In the genomic region with DNA sequence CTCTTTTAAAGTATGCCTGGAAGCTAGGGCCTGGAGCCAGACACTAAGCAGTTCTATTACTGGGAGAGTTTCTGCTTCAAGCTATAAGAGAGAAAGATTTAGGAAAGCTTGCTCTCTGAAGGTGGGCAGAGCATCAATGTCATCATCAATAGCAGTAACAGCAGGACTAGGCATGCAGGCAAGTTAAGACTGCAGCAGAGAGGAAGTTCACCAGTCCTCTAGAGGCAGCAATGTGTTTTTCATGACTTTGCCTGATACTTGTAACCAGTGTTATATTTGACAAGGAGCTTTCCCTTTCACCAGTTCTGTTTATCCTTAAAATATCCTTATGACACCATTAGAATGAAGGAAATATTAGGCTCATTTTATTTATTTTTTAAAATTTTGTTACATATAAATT, we compare ENCODE assay signal across 25 cellular contexts.
DNase-seq lines count a peak whose midpoint lies in the region; ATAC-seq, FAIRE-seq and TF ChIP-seq lines count a peak whose summit lies in the region.
"Had no signal": no experiment of that assay in that cellular context is flagged by ENCODE, and none has a peak within 500 bp of the region (broad histone marks: within the 10 kb centered on the region; RNA-seq: fewer than 3 reads in every experiment).

No MANE protein-coding gene starts in this region.

- no TSS peak for BruUV-seq in HepG2 (replicated peaks; lab: Mats Ljungman, UMichigan)

- no peak for FAIRE-seq in HepG2 (lab: Jason Lieb, UNC)
- FAIRE-seq: HTR-8/SVneo, K562 had no signal

- H3K27ac Mint-ChIP-seq in progenitor cell of endocrine pancreas = no peak overlapping the region
- H3K27ac Mint-ChIP-seq: activated CD4-positive, alpha-beta T cell treated with anti-CD3 and anti-CD28 coated beads, Interleukin-2, amount 10 ng/mL, durations not matched to agents 24 days and 14 days; activated naive CD4-positive, alpha-beta T cell treated with anti-CD3 and anti-CD28 coated beads, Interleukin-2, amount 50 U/mL, for 72 hours; HFFc6; natural killer cell; stimulated activated memory B cell treated with anti-CD40 and anti-IgM and Interleukin-4, amounts not matched to agents 10 μg/mL and 1 μg/mL and 100 μg/mL, for 72 hours; T-helper 2 cell treated with Interferon-gamma antibody and Interleukin-4, amounts not matched to agents 5 μg/mL and 100 μg/mL, for 36 hours had no signal

- no peak for TF ChIP-seq CTCF in RWPE2 (IDR thresholded peaks at IDR 0.05; ENCODE audit: poor library complexity, severe bottlenecking)
- TF ChIP-seq CTCF in foreskin keratinocyte (conservative IDR thresholded peaks at IDR 0.05) = peak; percentile 60
- TF ChIP-seq CTCF in progenitor cell of endocrine pancreas (IDR thresholded peaks at IDR 0.05; ENCODE audit: unreplicated experiment) = peak; percentile 16
- no peak for TF ChIP-seq CTCF in HepG2 (CRISPR knock-in tag; IDR thresholded peaks at IDR 0.05)

- CTCF ChIA-PET in HepG2 (lab: Yijun Ruan, JAX; ENCODE audit: low intra/inter-chr PET ratio, low total read pairs) = no interaction called here

- H3K9ac ChIP-seq in HepG2 (ENCODE audit: insufficient read depth, low read depth, low read length) = no peak overlapping the region
- H3K9ac ChIP-seq: BLaER1 had no signal

- H3K9me3 Mint-ChIP-seq in progenitor cell of endocrine pancreas (ENCODE audit: low read depth) = no peaks in the 10 kb centered on the region
- H3K9me3 Mint-ChIP-seq: activated CD4-positive, alpha-beta T cell treated with anti-CD3 and anti-CD28 coated beads, Interleukin-2, amount 10 ng/mL, durations not matched to agents 24 days and 14 days; stimulated activated memory B cell treated with anti-CD40 and anti-IgM and Interleukin-4, amounts not matched to agents 10 μg/mL and 1 μg/mL and 100 μg/mL, for 72 hours had no signal

- H3K27me3 ChIP-seq in RWPE2 (ENCODE audit: insufficient read depth, poor library complexity, severe bottlenecking) (no peaks in the 10 kb centered on the region), foreskin keratinocyte (no peaks in the 10 kb centered on the region), HepG2 (ENCODE audit: control insufficient read depth in 1 of 2, insufficient read depth in 2 of 2, low read length in 2 of 2) (no peaks in the 10 kb centered on the region)
- H3K27me3 ChIP-seq: BLaER1, transverse colon had no signal

- H2AFZ ChIP-seq in HepG2 (ENCODE audit: low read length) = no peak overlapping the region

- intact Hi-C loops in HepG2 (cut with micrococcal nuclease; ENCODE audit: unreplicated experiment) = no loop called here

- H3K27ac ChIP-seq in RWPE2 (ENCODE audit: poor library complexity, severe bottlenecking) = no peak overlapping the region
- no peak overlapping the region for H3K27ac ChIP-seq in foreskin keratinocyte
- H3K27ac ChIP-seq in HepG2 (ENCODE audit: extremely low read length, insufficient read depth, low read length) = no peak overlapping the region
- H3K27ac ChIP-seq: BLaER1, transverse colon had no signal

- H3K4me1 ChIP-seq in RWPE2 (ENCODE audit: insufficient read depth, poor library complexity, severe bottlenecking) (no peaks in the 10 kb centered on the region), foreskin keratinocyte (no peaks in the 10 kb centered on the region), HepG2 (ENCODE audit: insufficient read depth, low read length) (no peaks in the 10 kb centered on the region)
- H3K4me1 ChIP-seq: BLaER1, transverse colon had no signal

- no peaks in the 10 kb centered on the region for H3K4me1 Mint-ChIP-seq in progenitor cell of endocrine pancreas (ENCODE audit: low read depth)
- H3K4me1 Mint-ChIP-seq: activated CD4-positive, alpha-beta T cell treated with anti-CD3 and anti-CD28 coated beads, Interleukin-2, amount 10 ng/mL, durations not matched to agents 24 days and 14 days; natural killer cell; stimulated activated memory B cell treated with anti-CD40 and anti-IgM and Interleukin-4, amounts not matched to agents 10 μg/mL and 1 μg/mL and 100 μg/mL, for 72 hours had no signal

- H3K9me3 ChIP-seq in RWPE2 (ENCODE audit: severe bottlenecking) (no peaks in the 10 kb centered on the region), HepG2 (ENCODE audit: low read length) (peaks cover 15% of the 10 kb centered on the region)
- H3K9me3 ChIP-seq: BLaER1, transverse colon had no signal

- in situ Hi-C loops in HepG2 (cut with HindIII; ENCODE audit: extremely low pct_ligation_motif_present, low pct_unique_long_range_greater_than_20kb) = no loop called here

- POLR2A ChIA-PET in HepG2 (lab: Yijun Ruan, JAX) = no interaction called here

- H3K79me2 ChIP-seq in HepG2 (ENCODE audit: insufficient read depth, low read length) = no peaks in the 10 kb centered on the region

- H3K4me2 ChIP-seq in HepG2 (ENCODE audit: low read depth, low read length) = no peak overlapping the region
- H3K4me2 ChIP-seq: BLaER1 had no signal

- peak; percentile 3 for DNase-seq in HT-29 (ENCODE audit: low spot score)
- DNase-seq in RWPE2 (ENCODE audit: low spot score) = no peak
- DNase-seq in foreskin keratinocyte = peak; percentile 26 to 56
- no peak for DNase-seq in progenitor cell of endocrine pancreas (ENCODE audit: low spot score, unreplicated experiment)
- no peak for DNase-seq in SKM-1 treated with dmso at 0.1 percent for 144 hours (lab: John Stamatoyannopoulos, UW; ENCODE audit: unreplicated experiment)
- no peak for DNase-seq in erythroblast (lab: John Stamatoyannopoulos, UW)
- no peak for DNase-seq in HepG2 (ENCODE audit: low spot score)
- DNase-seq: activated CD4-positive, alpha-beta T cell treated with anti-CD3 and anti-CD28 coated beads, Interleukin-2, amount 10 ng/mL, durations not matched to agents 24 days and 14 days; activated effector memory CD4-positive, alpha-beta T cell treated with Interleukin-2 at 50 U/mL for 16 hours; activated T-cell treated with anti-CD3 and anti-CD28 coated beads, Interleukin-2, amount 50 U/mL, for 1 hour; HFFc6; kidney glomerular epithelial cell; MM.1S; natural killer cell; NCI-H2029; NCI-H2227 treated with DMSO at 0.1 percent for 48 hours; NCI-H526; SIG-M5; transverse colon had no signal

- TF ChIP-seq RAD21 in HepG2 (CRISPR knock-in tag; IDR thresholded peaks at IDR 0.05) = no peak

- H3K4me3 Mint-ChIP-seq in progenitor cell of endocrine pancreas (ENCODE audit: low read depth) = no peak overlapping the region
- H3K4me3 Mint-ChIP-seq: activated CD4-positive, alpha-beta T cell treated with anti-CD3 and anti-CD28 coated beads, Interleukin-2, amount 10 ng/mL, durations not matched to agents 24 days and 14 days; HFFc6; natural killer cell; stimulated activated memory B cell treated with anti-CD40 and anti-IgM and Interleukin-4, amounts not matched to agents 10 μg/mL and 1 μg/mL and 100 μg/mL, for 72 hours; T-helper 2 cell treated with Interferon-gamma antibody and Interleukin-4, amounts not matched to agents 5 μg/mL and 100 μg/mL, for 36 hours had no signal

- ATAC-seq in RWPE2 (ENCODE audit: low read depth) (peak; percentile 71), foreskin keratinocyte (peak; percentile 87), HepG2 (no peak)
- ATAC-seq: activated naive CD4-positive, alpha-beta T cell treated with anti-CD3 and anti-CD28 coated beads, Interleukin-2, amount 50 U/mL, for 72 hours; K562; natural killer cell; stimulated activated memory B cell treated with anti-CD40 and anti-IgM and Interleukin-4, amounts not matched to agents 10 μg/mL and 1 μg/mL and 100 μg/mL, for 72 hours had no signal

- no peaks in the 10 kb centered on the region for H3K27me3 Mint-ChIP-seq in progenitor cell of endocrine pancreas
- H3K27me3 Mint-ChIP-seq: activated CD4-positive, alpha-beta T cell treated with anti-CD3 and anti-CD28 coated beads, Interleukin-2, amount 10 ng/mL, durations not matched to agents 24 days and 14 days; stimulated activated memory B cell treated with anti-CD40 and anti-IgM and Interleukin-4, amounts not matched to agents 10 μg/mL and 1 μg/mL and 100 μg/mL, for 72 hours had no signal

- H3K36me3 Mint-ChIP-seq in progenitor cell of endocrine pancreas (ENCODE audit: insufficient read depth) = no peaks in the 10 kb centered on the region
- H3K36me3 Mint-ChIP-seq: activated naive CD4-positive, alpha-beta T cell treated with anti-CD3 and anti-CD28 coated beads, Interleukin-2, amount 50 U/mL, for 72 hours; stimulated activated memory B cell treated with anti-CD40 and anti-IgM and Interleukin-4, amounts not matched to agents 10 μg/mL and 1 μg/mL and 100 μg/mL, for 72 hours had no signal

- TF ChIP-seq POLR2A in erythroblast (IDR thresholded peaks at IDR 0.05; ENCODE audit: low read length) (no peak), HepG2 (IDR thresholded peaks at IDR 0.05; ENCODE audit: insufficient read depth in 1 of 2, low read depth in 2 of 2, low read length in 2 of 2) (no peak)

- H3K36me3 ChIP-seq in RWPE2 (ENCODE audit: low read depth) (no peaks in the 10 kb centered on the region), HepG2 (replicated peaks in 1 of 2; ENCODE audit: control insufficient read depth in 1 of 2, insufficient read depth in 2 of 2, low read length in 2 of 2) (no peaks in the 10 kb centered on the region)
- H3K36me3 ChIP-seq: BLaER1, transverse colon had no signal

- TF ChIP-seq EP300 in HepG2 (IDR thresholded peaks at IDR 0.05; ENCODE audit: low read depth in 2 of 2, low read length in 2 of 2) (no peak), HepG2 (CRISPR knock-in tag; IDR thresholded peaks at IDR 0.05; ENCODE audit: borderline replicate concordance) (no peak)

- H3K4me3 ChIP-seq in RWPE2 (ENCODE audit: severe bottlenecking) (no peak overlapping the region), HepG2 (replicated peaks in 1 of 3; ENCODE audit: insufficient read depth in 1 of 3, low read depth in 2 of 3, low read length in 3 of 3) (no peak overlapping the region)
- H3K4me3 ChIP-seq: BLaER1, K562, transverse colon had no signal

- H4K20me1 ChIP-seq in HepG2 (ENCODE audit: insufficient read depth, low read length) = no peaks in the 10 kb centered on the region
- H4K20me1 ChIP-seq: BLaER1 had no signal

TF ChIP-seq in HepG2, 621 proteins besides CTCF, POLR2A, EP300 and RAD21:
- TF ChIP-seq REL (CRISPR knock-in tag; conservative IDR thresholded peaks at IDR 0.05) (no peak), DNMT1 (CRISPR knock-in tag; IDR thresholded peaks at IDR 0.05) (no peak), ZNF615 (CRISPR knock-in tag; IDR thresholded peaks at IDR 0.05; ENCODE audit: borderline replicate concordance) (no peak), ZSCAN31 (CRISPR knock-in tag; IDR thresholded peaks at IDR 0.05; ENCODE audit: low read depth) (no peak), FLYWCH1 (CRISPR knock-in tag; IDR thresholded peaks at IDR 0.05) (no peak), ZNF670 (CRISPR knock-in tag; IDR thresholded peaks at IDR 0.05; ENCODE audit: borderline replicate concordance) (no peak), IKZF4 (CRISPR knock-in tag; IDR thresholded peaks at IDR 0.05; ENCODE audit: borderline replicate concordance, low read depth, not compliant biosample characterization) (no peak)
TF ChIP-seq in HepG2: peak in this region for 0.

Comparison
In these comparisons a context has a peak if more than half of its experiments do, and no peak if none do; other contexts are left out.
1. DNase-seq: peak in HT-29 (single experiment) and foreskin keratinocyte (2 of 2); none in RWPE2 (single experiment), progenitor cell of endocrine pancreas (single experiment), SKM-1 treated with dmso at 0.1 percent for 144 hours (single experiment), erythroblast (0 of 2) and HepG2 (single experiment).
2. CTCF ChIP-seq: peak in foreskin keratinocyte (single experiment) and progenitor cell of endocrine pancreas (single experiment); none in RWPE2 (single experiment) and HepG2 (single experiment).